ENCODE assay signal across 10 cellular contexts in the genomic region with DNA sequence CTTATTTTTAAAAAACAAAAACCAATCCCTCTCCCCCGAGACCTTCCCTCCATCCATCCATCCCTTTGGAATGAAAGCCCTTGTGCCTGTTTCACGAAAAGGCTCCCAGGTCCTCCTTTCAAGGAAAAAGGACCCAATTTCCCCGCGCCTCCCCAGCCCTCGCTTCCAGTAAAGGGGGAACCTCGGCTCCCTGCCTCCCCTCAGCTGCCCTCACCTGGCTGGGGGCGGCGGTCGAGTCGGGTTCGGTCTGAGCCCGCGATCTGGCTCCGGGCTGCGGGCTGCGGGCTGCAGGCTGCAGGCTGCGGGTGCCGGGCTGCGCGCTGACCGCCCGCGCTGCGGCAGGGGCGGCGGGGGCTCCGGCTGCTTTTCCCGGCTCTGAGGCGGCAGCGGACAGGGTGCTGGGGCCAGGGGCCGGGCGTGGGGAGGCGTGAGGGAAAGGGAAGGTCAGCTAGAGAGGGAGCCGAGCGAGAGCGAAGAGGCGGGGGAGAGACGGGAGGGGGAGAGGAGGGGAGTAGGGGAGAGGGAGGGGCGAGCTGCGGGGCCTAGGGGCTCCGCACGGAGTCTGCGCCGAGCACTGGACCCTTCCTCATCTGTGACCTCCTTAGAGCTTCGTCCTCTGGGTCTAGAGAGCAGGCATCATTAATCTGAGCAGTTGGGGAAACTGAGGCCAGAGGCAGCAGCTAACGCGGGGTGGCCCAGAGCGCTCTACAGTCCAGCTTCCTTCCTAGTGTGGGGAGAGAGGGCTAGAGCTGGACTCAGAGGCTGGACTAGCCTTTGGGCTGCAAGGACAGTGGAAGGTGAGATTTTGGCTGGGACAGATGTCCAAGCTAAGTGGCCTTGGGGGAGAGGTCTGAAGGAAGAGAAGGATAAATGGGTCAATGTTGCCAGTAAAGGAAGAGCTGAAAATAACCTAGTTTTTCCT. TPM values are rescaled to one million over a fixed set of nuclear protein-coding genes. Genes with fewer than 3 reads are reported as not detected.
DNase-seq lines count a peak whose midpoint lies in the region; FAIRE-seq and TF ChIP-seq lines count a peak whose summit lies in the region.
"Had no signal": no experiment of that assay in that cellular context is flagged by ENCODE, and none has a peak within 500 bp of the region (broad histone marks: within the 10 kb centered on the region; RNA-seq: fewer than 3 reads in every experiment).

A gene (minus strand): TSS at position 478 of the 922 bp plus-strand sequence. CDS start 3,601 bp downstream, outside the sequence.

- H3K9ac ChIP-seq in astrocyte (ENCODE audit: low read length), result no peak within 1 kb of the TSS

- H2AFZ ChIP-seq in astrocyte (ENCODE audit: low read depth, low read length), result peak within 1 kb of the TSS; percentile 47

- no peaks in the 10 kb centered on the region for H3K9me3 ChIP-seq in astrocyte (ENCODE audit: insufficient read depth, low read depth, low read length)
- H3K9me3 ChIP-seq in iPS-18c (ENCODE audit: control insufficient read depth, insufficient read depth, low read length), result no peaks in the 10 kb centered on the region
- no peaks in the 10 kb centered on the region for H3K9me3 ChIP-seq in spleen

- H3K4me1 ChIP-seq in astrocyte (ENCODE audit: insufficient read depth, low read length) (peaks cover 2% of the 10 kb centered on the region), spleen (peaks cover 0 to 33% (median 18%) of the 10 kb centered on the region in 6 donors)

- H3K36me3 ChIP-seq in astrocyte (ENCODE audit: insufficient read depth, low read length) (no peaks in the 10 kb centered on the region), spleen (no peaks in the 10 kb centered on the region)

- H3K27ac ChIP-seq in astrocyte (ENCODE audit: low read depth, low read length) (no peak within 1 kb of the TSS), spleen (no peak within 1 kb of the TSS)

- TF ChIP-seq POLR2A in spleen (IDR thresholded peaks at IDR 0.05), result no peak

- TF ChIP-seq CTCF in astrocyte (IDR thresholded peaks at IDR 0.05; ENCODE audit: insufficient read depth, low read depth, low read length) (no peak), spleen (IDR thresholded peaks at IDR 0.05 in 8 of 11, conservative IDR thresholded peaks at IDR 0.05 in 3 of 11) (no peak)

- peak within 1 kb of the TSS; percentile 82 for H3K4me2 ChIP-seq in astrocyte (ENCODE audit: low read length)

- no peaks in the 10 kb centered on the region for H3K4me1 Mint-ChIP-seq in astrocyte (ENCODE audit: low read depth, unreplicated experiment)

- DNase-seq in NCI-H1092 treated with DMSO at 0.1 percent for 48 hours (lab: John Stamatoyannopoulos, UW), result peak; percentile 20
- no peak for DNase-seq in NCI-H1092 (lab: John Stamatoyannopoulos, UW)
- DNase-seq in astrocyte (ENCODE audit: low read depth), result no peak
- DNase-seq in spleen, result peak; percentile 70
- no peak for DNase-seq in EL
- no peak for DNase-seq in NCI-H2107 treated with DMSO at 0.1 percent for 48 hours (lab: John Stamatoyannopoulos, UW; ENCODE audit: unreplicated experiment)
- DNase-seq in NCI-H2171 (lab: John Stamatoyannopoulos, UW), result no peak
- DNase-seq: 8988T had no signal

- no peaks in the 10 kb centered on the region for H3K79me2 ChIP-seq in astrocyte (ENCODE audit: insufficient read depth, low read length)

- WGBS in spleen, 5 donors, result 4 to 8% (median 5%) methylated on average over 44 to 48 of the region's 48 CpGs

- peak within 1 kb of the TSS; percentile 67 for H3K4me3 Mint-ChIP-seq in astrocyte (ENCODE audit: unreplicated experiment)

- H3K4me3 ChIP-seq in astrocyte (ENCODE audit: insufficient read depth, low read depth, low read length) (peak within 1 kb of the TSS; percentile 33), iPS-18c (ENCODE audit: insufficient read depth, low read depth, low read length) (peak within 1 kb of the TSS; percentile 84), spleen (peak within 1 kb of the TSS in 6 of 8 donors; percentile 2 to 57 (median 17))

- H3K27ac Mint-ChIP-seq in astrocyte (ENCODE audit: unreplicated experiment), result no peak within 1 kb of the TSS

- no peaks in the 10 kb centered on the region for H3K9me3 Mint-ChIP-seq in astrocyte (ENCODE audit: unreplicated experiment)

- no peaks in the 10 kb centered on the region for H3K36me3 Mint-ChIP-seq in astrocyte (ENCODE audit: low read depth, unreplicated experiment)

- H3K27me3 Mint-ChIP-seq in astrocyte (ENCODE audit: low read depth, unreplicated experiment), result peaks cover 36% of the 10 kb centered on the region

- FAIRE-seq in astrocyte (lab: Jason Lieb, UNC), result no peak

- H3K27me3 ChIP-seq in astrocyte (ENCODE audit: insufficient read depth, low read length) (peaks cover 39% of the 10 kb centered on the region), spleen (replicated peaks in 1 of 7) (peaks cover 0 to 56% (median 25%) of the 10 kb centered on the region in 7 donors)

- intact Hi-C loops in spleen (cut with DNase I; ENCODE audit: low total_unique reads), result no loop called here

- no peaks in the 10 kb centered on the region for H4K20me1 ChIP-seq in astrocyte (ENCODE audit: insufficient read depth, low read length)

RNA-seq across cellular contexts. Expression of the gene that starts here (rescaled TPM):
- total RNA-seq in astrocyte (0.20 TPM in 1 of 2 replicates, not detected in the other), spleen (1 to 10 TPM in 2 of 7 donors, under 1 TPM in 5; 0.41 to 2.5 (median 0.93) TPM)
- 1 to 10 TPM; 1.6 to 1.9 (median 1.8) TPM for polyA plus RNA-seq in spleen
- total RNA-seq: left ventricle myocardium superior had no signal

Comparison
In these comparisons a context has a peak if more than half of its experiments do, and no peak if none do; other contexts are left out.
1. DNase-seq: peak in NCI-H1092 treated with DMSO at 0.1 percent for 48 hours (single experiment) and spleen (single experiment); none in NCI-H1092 (single experiment), astrocyte (single experiment), EL (single experiment), NCI-H2107 treated with DMSO at 0.1 percent for 48 hours (single experiment) and NCI-H2171 (single experiment).
2. H3K4me3 ChIP-seq: peak in every context shown above with its lines; median percentile 84 in iPS-18c; 33 in astrocyte; 17 in spleen.